Comparison of ENCODE assay signal across 24 cellular contexts in the genomic region with DNA sequence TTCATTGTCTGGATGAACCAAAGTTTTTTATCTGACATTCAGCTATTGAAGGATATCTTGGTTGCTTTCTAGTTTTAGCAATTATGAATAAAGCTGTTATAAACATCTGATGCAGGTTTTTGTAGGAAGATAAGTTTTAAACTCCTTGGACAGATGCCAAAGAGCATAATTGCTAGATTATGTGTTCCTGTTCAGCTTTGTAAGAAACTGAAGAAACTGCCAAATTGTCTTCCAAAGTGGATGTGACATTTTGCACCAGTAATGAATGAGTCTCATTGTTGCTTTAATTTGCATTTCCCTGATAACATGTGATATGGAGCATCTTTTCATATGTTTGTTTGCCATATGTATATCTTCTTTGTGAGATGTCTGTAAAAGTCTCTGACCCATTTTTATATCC.
"Had no signal": no experiment of that assay in that cellular context is flagged by ENCODE, and none has a peak within 500 bp of the region (broad histone marks: within the 10 kb centered on the region; RNA-seq: fewer than 3 reads in every experiment).

No MANE protein-coding gene starts in this region.

- ATAC-seq: activated CD4-positive, alpha-beta T cell treated with anti-CD3 and anti-CD28 coated beads for 36 hours; activated T-helper 17 cell treated with anti-CD3 and anti-CD28 coated beads, Interleukin-2, amount 50 U/mL, for 72 hours; Panc1; Right ventricle myocardium inferior had no signal

- DNase-seq: activated CD4-positive, alpha-beta memory T cell treated with anti-CD3 and anti-CD28 coated beads, Interleukin-2, amount 10 ng/mL, durations not matched to agents 7 days and 5 days; activated CD4-positive, alpha-beta T cell treated with anti-CD3 and anti-CD28 coated beads for 36 hours; activated CD4-positive, alpha-beta T cell treated with anti-CD3 and anti-CD28 coated beads, Interleukin-2, amount 50 U/mL, for 1 hour; activated CD4-positive, CD25-positive, alpha-beta regulatory T cell; activated gamma-delta T cell; activated naive CD4-positive, alpha-beta T cell treated with anti-CD3 and anti-CD28 coated beads for 36 hours; activated T-cell treated with anti-CD3 and anti-CD28 coated beads for 4 hours; activated T-cell treated with anti-CD3 and anti-CD28 coated beads, Interleukin-2, amount 50 U/mL, for 48 hours; amygdala; brain microvascular endothelial cell; MG63; NCI-H1417; NCI-H2029; NCI-H2107; NCI-H446 treated with DMSO at 0.1 percent for 48 hours; NCI-H69; NK-92 treated with Interleukin-12 subunit alpha and Interleukin-12 subunit beta, amount 100 ng/mL, for 24 hours; OCI-M1; RPMI8226; SK-N-SH; T-helper 1 cell had no signal
